ENCODE assay signal across 18 cellular contexts in genomic region chr18:77234504-77235365, GRCh38. TPM values are rescaled to one million over a fixed set of nuclear protein-coding genes. Genes with fewer than 3 reads are reported as not detected.
"Had no signal": no experiment of that assay in that cellular context is flagged by ENCODE, and none has a peak within 500 bp of the region (broad histone marks: within the 10 kb centered on the region; RNA-seq: fewer than 3 reads in every experiment).

No MANE protein-coding gene starts in this region.

- FAIRE-seq: bronchial epithelial cell, urothelium cell line had no signal

- H3K4me1 ChIP-seq: esophagus squamous epithelium, foreskin keratinocyte, left ventricle myocardium inferior, thyroid gland had no signal

- H3K27ac ChIP-seq: esophagus squamous epithelium, foreskin keratinocyte, left ventricle myocardium inferior, ovary, thyroid gland had no signal

- H3K36me3 ChIP-seq: esophagus squamous epithelium, left ventricle myocardium inferior, ovary, thyroid gland had no signal

- H3K4me3 ChIP-seq: esophagus squamous epithelium, left ventricle myocardium inferior, ovary, thyroid gland had no signal

- H3K27me3 ChIP-seq: foreskin keratinocyte, ovary, thyroid gland had no signal

- ATAC-seq: foreskin keratinocyte; stimulated activated effector memory CD8-positive, alpha-beta T cell treated with anti-CD3 and anti-CD28 coated beads, Interleukin-12 subunit alpha, Interleukin-12 subunit beta, amount 100 ng/mL, for 72 hours had no signal

- H3K9me3 ChIP-seq: thyroid gland had no signal

- DNase-seq: activated CD4-positive, alpha-beta T cell treated with anti-CD3 and anti-CD28 coated beads for 1 hour; activated CD4-positive, alpha-beta T cell treated with anti-CD3 and anti-CD28 coated beads, Interleukin-2, amount 50 U/mL, for 48 hours; activated naive CD8-positive, alpha-beta T cell treated with anti-CD3 and anti-CD28 coated beads, Interleukin-2, amount 10 ng/mL, durations not matched to agents 7 days and 5 days; activated T-cell treated with anti-CD3 and anti-CD28 coated beads, Interleukin-2, amount 50 U/mL, for 48 hours; anterior cingulate cortex; esophagus squamous epithelium; foreskin keratinocyte; immature natural killer cell; left ventricle myocardium inferior; mesenchymal stem cell; nephron progenitor cell; ovary; retina; thyroid gland had no signal

RNA-seq across cellular contexts. Expression of gene GALR1, which starts 14.9 kb away (rescaled TPM):
- total RNA-seq: activated naive CD8-positive, alpha-beta T cell treated with anti-CD3 and anti-CD28 coated beads, Interleukin-2, amount 10 ng/mL, durations not matched to agents 7 days and 5 days; bronchial epithelial cell; foreskin keratinocyte; skeletal muscle tissue had no signal
- polyA plus RNA-seq: foreskin keratinocyte, immature natural killer cell, ovary had no signal
